15 cellular contexts compared by ENCODE assay signal in genomic region chr4:172055046-172055445, GRCh38.
DNase-seq lines count a peak whose midpoint lies in the region; ATAC-seq and TF ChIP-seq lines count a peak whose summit lies in the region.
"Had no signal": no experiment of that assay in that cellular context is flagged by ENCODE, and none has a peak within 500 bp of the region (broad histone marks: within the 10 kb centered on the region; RNA-seq: fewer than 3 reads in every experiment).

No MANE protein-coding gene starts in this region.

- H3K36me3 Mint-ChIP-seq in natural killer cell = no peaks in the 10 kb centered on the region

- ATAC-seq in GM18508 (IDR thresholded peaks at IDR 0.05; ENCODE audit: insufficient read depth, unreplicated experiment) (peak; percentile 84), GM21381 (IDR thresholded peaks at IDR 0.05; ENCODE audit: unreplicated experiment) (peak; percentile 63), HG02884 (IDR thresholded peaks at IDR 0.05; ENCODE audit: unreplicated experiment) (peak; percentile 95), HG03469 (IDR thresholded peaks at IDR 0.05; ENCODE audit: unreplicated experiment) (peak; percentile 75), natural killer cell (no peak)
- ATAC-seq: right lobe of liver, T-helper 17 cell had no signal

- H3K9me3 Mint-ChIP-seq in natural killer cell = peaks cover 6 to 7% of the 10 kb centered on the region in 2 donors
- H3K9me3 Mint-ChIP-seq: nephron had no signal

- TF ChIP-seq CTCF in natural killer cell (IDR thresholded peaks at IDR 0.05) = no peak

- no peaks in the 10 kb centered on the region for H3K27me3 Mint-ChIP-seq in natural killer cell (ENCODE audit: low read depth in 2 of 2)
- H3K27me3 Mint-ChIP-seq: T-helper 17 cell had no signal

- intact Hi-C loops in natural killer cell (cut with micrococcal nuclease) = no loop called here

- DNase-seq in NCI-H774 (lab: John Stamatoyannopoulos, UW) = no peak
- DNase-seq in natural killer cell = no peak
- no peak for DNase-seq in amniotic stem cell (lab: John Stamatoyannopoulos, UW)
- DNase-seq in islet precursor cell = no peak
- DNase-seq: activated effector memory CD4-positive, alpha-beta T cell treated with anti-CD3 and anti-CD28 coated beads, Interleukin-2, amount 50 U/mL, for 16 hours; brain microvascular endothelial cell; DMS79 treated with DMSO at 0.1 percent for 48 hours; Peyer's patch; right lobe of liver; T-helper 17 cell had no signal

- H3K27ac Mint-ChIP-seq in natural killer cell = no peak overlapping the region
- H3K27ac Mint-ChIP-seq: nephron, T-helper 17 cell had no signal

- no peak overlapping the region for H3K4me3 Mint-ChIP-seq in natural killer cell
- H3K4me3 Mint-ChIP-seq: nephron, T-helper 17 cell had no signal

- H3K4me1 Mint-ChIP-seq in natural killer cell = no peaks in the 10 kb centered on the region
- H3K4me1 Mint-ChIP-seq: nephron, T-helper 17 cell had no signal

Comparison
In these comparisons a context has a peak if more than half of its experiments do, and no peak if none do; other contexts are left out.
1. ATAC-seq: peak in GM18508 (single experiment), GM21381 (single experiment), HG02884 (single experiment) and HG03469 (single experiment); none in natural killer cell (0 of 3).